Comparison of ENCODE assay signal across 8 cellular contexts in the genomic region with DNA sequence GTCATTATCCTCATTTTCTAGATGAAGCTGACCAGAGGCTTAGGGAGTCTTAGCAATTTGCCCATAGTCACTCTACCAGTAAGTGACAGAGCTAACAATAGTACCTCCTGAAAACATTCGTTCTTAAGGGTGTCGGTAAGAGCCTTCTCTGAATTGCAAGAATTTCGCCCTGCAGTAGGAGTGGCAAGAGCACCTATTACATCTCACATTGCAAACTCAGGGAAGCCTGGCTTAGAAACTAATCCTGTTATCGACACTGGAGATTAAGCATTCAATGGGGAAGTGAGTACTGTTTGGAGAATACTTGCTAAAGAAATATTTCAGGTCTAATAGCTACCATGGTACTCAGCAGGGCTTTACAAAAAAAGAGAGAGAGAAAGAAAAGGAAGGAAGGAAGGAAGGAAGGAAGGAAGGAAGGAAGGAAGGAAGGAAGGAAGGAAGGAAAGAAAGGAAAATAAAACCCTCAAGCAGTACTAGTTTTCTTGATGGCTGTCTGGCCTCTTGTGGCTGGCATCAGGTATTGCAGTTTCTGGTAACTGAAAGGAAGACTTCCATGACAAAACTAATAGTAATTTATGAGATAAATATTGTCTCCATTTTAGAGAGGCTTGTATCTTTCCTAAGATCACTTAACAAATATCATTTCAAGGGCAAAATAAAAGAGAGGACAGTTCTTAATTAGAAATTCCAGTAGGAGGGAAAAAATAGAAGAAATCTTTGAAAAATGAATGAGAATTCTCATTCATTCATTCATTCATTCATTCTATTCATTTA. TPM values are rescaled to one million over a fixed set of nuclear protein-coding genes. Genes with fewer than 3 reads are reported as not detected.
DNase-seq lines count a peak whose midpoint lies in the region; ATAC-seq and TF ChIP-seq lines count a peak whose summit lies in the region.

No MANE protein-coding gene starts in this region.

- H3K4me1 ChIP-seq in DND-41 (ENCODE audit: insufficient read depth, low read length) = no peaks in the 10 kb centered on the region
- peaks cover 11% of the 10 kb centered on the region for H3K4me1 ChIP-seq in endodermal cell (ENCODE audit: control insufficient read depth, insufficient read depth, low read length)

- H3K4me3 ChIP-seq in DND-41 (ENCODE audit: low read depth in 1 of 2, low read length in 2 of 2) = no peak overlapping the region
- peak overlapping the region; percentile 5 for H3K4me3 ChIP-seq in endodermal cell (ENCODE audit: low read length)

- 0 out of 2 replicates have a peak, but pooled peaks cover 5% of the 10 kb centered on the region for H4K20me1 ChIP-seq in DND-41 (ENCODE audit: insufficient read depth, low read length)

- H3K9ac ChIP-seq in DND-41 (ENCODE audit: low read depth, low read length) = no peak overlapping the region
- no peak overlapping the region for H3K9ac ChIP-seq in endodermal cell (ENCODE audit: extremely low read depth, low read length, poor library complexity, severe bottlenecking)

- H3K4me3 Mint-ChIP-seq in endodermal cell = no peak overlapping the region

- H3K4me2 ChIP-seq in DND-41 (ENCODE audit: insufficient read depth, low read length) = no peak overlapping the region

- H3K36me3 ChIP-seq in DND-41 (ENCODE audit: insufficient read depth, low read length) (no peaks in the 10 kb centered on the region), endodermal cell (ENCODE audit: control insufficient read depth, insufficient read depth, low read length) (no peaks in the 10 kb centered on the region)

- TF ChIP-seq CTCF in DND-41 (IDR thresholded peaks at IDR 0.05; ENCODE audit: borderline replicate concordance, extremely low read depth, low read length, poor library complexity, severe bottlenecking) (peak; percentile 76), endodermal cell (conservative IDR thresholded peaks at IDR 0.05) (peak; percentile 88)

- H3K27me3 ChIP-seq in DND-41 (ENCODE audit: insufficient read depth, low read length, poor library complexity) (peaks cover 23% of the 10 kb centered on the region), endodermal cell (ENCODE audit: control insufficient read depth, insufficient read depth, low read length, poor library complexity, severe bottlenecking) (no peaks in the 10 kb centered on the region)

- DNase-seq in DND-41 (peak; percentile 30), OCI-M1 (lab: John Stamatoyannopoulos, UW) (peak; percentile 85), endodermal cell (peak; percentile 60), myocyte (ENCODE audit: low read depth) (peak; percentile 57)
- no peak for DNase-seq in effector CD4-positive, alpha-beta T cell

- no peak overlapping the region for H2AFZ ChIP-seq in DND-41 (ENCODE audit: low read depth, low read length)

- no peaks in the 10 kb centered on the region for H3K9me3 Mint-ChIP-seq in endodermal cell

- peaks cover 14% of the 10 kb centered on the region for H3K27me3 Mint-ChIP-seq in endodermal cell (ENCODE audit: insufficient read depth)

- H3K27ac Mint-ChIP-seq in endodermal cell = peak overlapping the region; percentile 87

- ATAC-seq in DND-41 (ENCODE audit: insufficient read depth, low read depth) = peak; percentile 57; the same call in 1 of the 3 replicates
- peak; percentile 48 for ATAC-seq in HG03103 (IDR thresholded peaks at IDR 0.05; ENCODE audit: low read depth, unreplicated experiment)
- ATAC-seq in GM18909 (IDR thresholded peaks at IDR 0.05; ENCODE audit: poor library complexity, unreplicated experiment) = no peak
- no peak for ATAC-seq in GM18502 (IDR thresholded peaks at IDR 0.05; ENCODE audit: poor library complexity, unreplicated experiment)

- peaks cover 35% of the 10 kb centered on the region for H3K4me1 Mint-ChIP-seq in endodermal cell

- no peaks in the 10 kb centered on the region for H3K9me3 ChIP-seq in DND-41 (ENCODE audit: insufficient read depth, low read length, severe bottlenecking)
- H3K9me3 ChIP-seq in endodermal cell (ENCODE audit: control insufficient read depth, low read length) = peaks cover 10% of the 10 kb centered on the region

- 19 to 56% methylated on average over 2 to 4 of the region's 4 CpGs for WGBS in endodermal cell (ENCODE audit: insufficient coverage in 1 of 2, insufficient read length in 1 of 2), 2 experiments

- H3K79me2 ChIP-seq in DND-41 (ENCODE audit: insufficient read depth, low read length) = no peaks in the 10 kb centered on the region

- H3K27ac ChIP-seq in DND-41 (ENCODE audit: low read length) (no peak overlapping the region), endodermal cell (ENCODE audit: low read depth, low read length) (no peak overlapping the region)

- no peaks in the 10 kb centered on the region for H3K36me3 Mint-ChIP-seq in endodermal cell (ENCODE audit: low read depth)

RNA-seq across cellular contexts. Expression of gene C1orf226, which starts 10.4 kb away (rescaled TPM):
- total RNA-seq in endodermal cell (1 to 10 TPM; 5.1 to 6.2 TPM), myocyte (1.0 and 1.8 TPM in 2 replicates)
- 7.3 TPM for polyA plus RNA-seq in endodermal cell (2013, experiment 1 of 2)
- 6.3 TPM for polyA plus RNA-seq in endodermal cell (2013, experiment 2 of 2)
- 3.9 TPM for polyA plus RNA-seq in myocyte (2012)

RNA-seq across cellular contexts. Expression of gene SPATA46, which starts 15.3 kb away (rescaled TPM):
- total RNA-seq in endodermal cell (not detected), myocyte (not detected in 2 replicates)
- polyA plus RNA-seq in endodermal cell (2013, experiment 1 of 2) = not detected
- not detected for polyA plus RNA-seq in endodermal cell (2013, experiment 2 of 2)
- 0.25 TPM for polyA plus RNA-seq in myocyte (2012)

RNA-seq across cellular contexts. Expression of gene SH2D1B, which starts 20.0 kb away (rescaled TPM):
- not detected for total RNA-seq in endodermal cell
- not detected for polyA plus RNA-seq in endodermal cell (2013, experiment 1 of 2)
- not detected for polyA plus RNA-seq in endodermal cell (2013, experiment 2 of 2)
- not detected in 2 replicates for total RNA-seq in myocyte
- polyA plus RNA-seq in myocyte (2012) = not detected

Comparison
In these comparisons a context has a peak if more than half of its experiments do, and no peak if none do; other contexts are left out.
1. ATAC-seq: peak in DND-41 (single experiment) and HG03103 (single experiment); none in GM18909 (single experiment) and GM18502 (single experiment).